ENCODE assay signal across 34 cellular contexts in genomic region chr19:966481-967088, GRCh38. TPM values are rescaled to one million over a fixed set of nuclear protein-coding genes. Genes with fewer than 3 reads are reported as not detected.
"Had no signal": no experiment of that assay in that cellular context is flagged by ENCODE, and none has a peak within 500 bp of the region (broad histone marks: within the 10 kb centered on the region; RNA-seq: fewer than 3 reads in every experiment).

No MANE protein-coding gene starts in this region.

- H3K27ac Mint-ChIP-seq: activated B cell treated with CpG ODN at 0.5 μM for 24 hours; activated CD8-positive, alpha-beta memory T cell treated with anti-CD3 and anti-CD28 coated beads, Interleukin-2, amount 10 ng/mL, durations not matched to agents 7 days and 5 days; activated CD8-positive, alpha-beta T cell treated with anti-CD3 and anti-CD28 coated beads for 36 hours; activated T-cell treated with anti-CD3 and anti-CD28 coated beads, Interleukin-2, amount 50 U/mL, for 72 hours; natural killer cell treated with Interleukin-12 subunit alpha and Interleukin-12 subunit beta and Interleukin-15 and Interleukin-18, amount 100 ng/mL, for 72 hours; stimulated activated effector memory CD8-positive, alpha-beta T cell treated with anti-CD3 and anti-CD28 coated beads, Interleukin-12 subunit alpha, Interleukin-12 subunit beta, amount 100 ng/mL, for 72 hours; stimulated activated naive CD8-positive, alpha-beta T cell treated with anti-CD3 and anti-CD28 coated beads, Interleukin-15, Interleukin-2, amounts not matched to agents 100 ng/mL and 50 ng/mL, for 24 hours; type B pancreatic cell had no signal

- H3K27me3 ChIP-seq: left lung, uterus had no signal

- DNase-seq: activated B cell treated with CpG ODN at 0.5 μM for 24 hours; activated CD4-positive, alpha-beta T cell treated with anti-CD3 and anti-CD28 coated beads, Interleukin-2, amount 50 U/mL, for 1 hour; activated CD8-positive, alpha-beta memory T cell treated with anti-CD3 and anti-CD28 coated beads, Interleukin-2, amount 10 ng/mL, durations not matched to agents 7 days and 5 days; activated CD8-positive, alpha-beta T cell treated with anti-CD3 and anti-CD28 coated beads for 36 hours; activated naive CD4-positive, alpha-beta T cell; activated T-cell treated with anti-CD3 and anti-CD28 coated beads, Interleukin-2, amount 50 U/mL, for 72 hours; anterior cingulate cortex; dermis blood vessel endothelial cell; effector CD4-positive, alpha-beta T cell; gastrocnemius medialis; glutamatergic neuron; lower lobe of right lung; mesendoderm; posterior cingulate gyrus; small intestine; stimulated activated CD4-positive, alpha-beta T cell treated with anti-CD3 and anti-CD28 coated beads, Interleukin-4, amount 100 ng/mL, for 24 hours; T-helper 2 cell; uterus had no signal

- H3K4me1 ChIP-seq: gastrocnemius medialis, left lung, uterus had no signal

- FAIRE-seq: bronchial epithelial cell, colon, islet of Langerhans, small intestine had no signal

- H3K36me3 ChIP-seq: uterus had no signal

- H3K4me3 Mint-ChIP-seq: activated B cell treated with CpG ODN at 0.5 μM for 24 hours; activated CD8-positive, alpha-beta memory T cell treated with anti-CD3 and anti-CD28 coated beads, Interleukin-2, amount 10 ng/mL, durations not matched to agents 7 days and 5 days; activated CD8-positive, alpha-beta T cell treated with anti-CD3 and anti-CD28 coated beads for 36 hours; activated T-cell treated with anti-CD3 and anti-CD28 coated beads, Interleukin-2, amount 50 U/mL, for 72 hours; central memory CD8-positive, alpha-beta T cell; natural killer cell treated with Interleukin-12 subunit alpha and Interleukin-12 subunit beta and Interleukin-15 and Interleukin-18, amount 100 ng/mL, for 72 hours; stimulated activated effector memory CD8-positive, alpha-beta T cell treated with anti-CD3 and anti-CD28 coated beads, Interleukin-12 subunit alpha, Interleukin-12 subunit beta, amount 100 ng/mL, for 72 hours; stimulated activated naive CD8-positive, alpha-beta T cell treated with anti-CD3 and anti-CD28 coated beads, Interleukin-15, Interleukin-2, amounts not matched to agents 100 ng/mL and 50 ng/mL, for 24 hours; type B pancreatic cell had no signal

- H3K4me3 ChIP-seq: gastrocnemius medialis, left lung, lower lobe of right lung, thoracic aorta, uterus had no signal

- H3K27me3 Mint-ChIP-seq: activated B cell treated with CpG ODN at 0.5 μM for 24 hours; activated CD8-positive, alpha-beta memory T cell treated with anti-CD3 and anti-CD28 coated beads, Interleukin-2, amount 10 ng/mL, durations not matched to agents 7 days and 5 days; activated CD8-positive, alpha-beta T cell treated with anti-CD3 and anti-CD28 coated beads for 36 hours; central memory CD8-positive, alpha-beta T cell; natural killer cell treated with Interleukin-12 subunit alpha and Interleukin-12 subunit beta and Interleukin-15 and Interleukin-18, amount 100 ng/mL, for 72 hours; stimulated activated naive CD8-positive, alpha-beta T cell treated with anti-CD3 and anti-CD28 coated beads, Interleukin-15, Interleukin-2, amounts not matched to agents 100 ng/mL and 50 ng/mL, for 24 hours; type B pancreatic cell had no signal

- ATAC-seq: activated CD8-positive, alpha-beta memory T cell treated with anti-CD3 and anti-CD28 coated beads, Interleukin-2, amount 10 ng/mL, durations not matched to agents 7 days and 5 days; activated CD8-positive, alpha-beta T cell treated with anti-CD3 and anti-CD28 coated beads for 36 hours; activated naive CD4-positive, alpha-beta T cell treated with anti-CD3 and anti-CD28 coated beads, Interleukin-2, amount 50 U/mL, for 72 hours; activated T-cell treated with anti-CD3 and anti-CD28 coated beads, Interleukin-2, amount 50 U/mL, for 72 hours; gastrocnemius medialis; left lung; lower lobe of right lung; natural killer cell treated with Interleukin-12 subunit alpha and Interleukin-12 subunit beta and Interleukin-15 and Interleukin-18, amount 100 ng/mL, for 72 hours; sciatic nerve; stimulated activated effector memory CD8-positive, alpha-beta T cell treated with anti-CD3 and anti-CD28 coated beads, Interleukin-12 subunit alpha, Interleukin-12 subunit beta, amount 100 ng/mL, for 72 hours had no signal

- H3K4me1 Mint-ChIP-seq: central memory CD8-positive, alpha-beta T cell; stimulated activated effector memory CD8-positive, alpha-beta T cell treated with anti-CD3 and anti-CD28 coated beads, Interleukin-12 subunit alpha, Interleukin-12 subunit beta, amount 100 ng/mL, for 72 hours had no signal

- H3K27ac ChIP-seq: epithelial cell of prostate, gastrocnemius medialis, left lung, lower lobe of right lung, thoracic aorta, uterus had no signal

RNA-seq across cellular contexts. Expression of gene GRIN3B, which starts 33.6 kb away (rescaled TPM):
- total RNA-seq: activated CD8-positive, alpha-beta memory T cell treated with anti-CD3 and anti-CD28 coated beads, Interleukin-2, amount 10 ng/mL, durations not matched to agents 7 days and 5 days; gastrocnemius medialis; natural killer cell treated with Interleukin-12 subunit alpha and Interleukin-12 subunit beta and Interleukin-15 and Interleukin-18, amount 100 ng/mL, for 72 hours; osteoblast; sciatic nerve; subcutaneous adipose tissue had no signal

RNA-seq across cellular contexts. Expression of gene KISS1R, which starts 49.5 kb away (rescaled TPM):
- total RNA-seq: bronchial epithelial cell, dermis blood vessel endothelial cell, gastrocnemius medialis, lower lobe of right lung, osteoblast, renal cortical epithelial cell, sciatic nerve, subcutaneous adipose tissue, thoracic aorta had no signal
